In the genomic region with DNA sequence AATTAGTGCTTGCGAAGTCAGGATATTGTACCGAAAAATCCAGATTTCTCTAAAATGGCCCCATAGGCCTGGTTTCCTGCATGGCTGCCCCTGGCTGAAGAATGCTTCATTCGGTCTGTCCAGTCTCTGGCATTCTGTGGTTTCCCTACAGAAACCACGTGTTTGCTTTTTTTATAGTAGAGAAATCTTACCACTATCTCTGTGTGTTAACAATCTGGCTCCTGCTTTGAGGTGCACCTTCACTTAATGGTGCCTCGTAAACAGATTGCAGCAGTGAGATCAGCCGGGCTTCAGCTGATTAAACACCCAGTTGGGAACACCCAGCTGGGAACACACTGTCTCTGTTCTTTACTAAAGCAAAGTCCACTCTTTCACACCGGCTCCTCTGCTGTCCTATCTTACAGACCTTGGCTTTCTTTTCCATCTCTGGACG, we compare ENCODE assay signal across 9 cellular contexts. TPM values are rescaled to one million over a fixed set of nuclear protein-coding genes. Genes with fewer than 3 reads are reported as not detected.
A peak's percentile ranks its signal among the peaks of the same experiment; 100 is the strongest.
DNase-seq lines count a peak whose midpoint lies in the region; ATAC-seq and TF ChIP-seq lines count a peak whose summit lies in the region.
"Had no signal": no experiment of that assay in that cellular context is flagged by ENCODE, and none has a peak within 500 bp of the region (broad histone marks: within the 10 kb centered on the region; RNA-seq: fewer than 3 reads in every experiment).

No MANE protein-coding gene starts in this region.

- no peak for ATAC-seq in naive thymus-derived CD8-positive, alpha-beta T cell
- ATAC-seq in GM21786 (IDR thresholded peaks at IDR 0.05; ENCODE audit: unreplicated experiment), result no peak

- POLR2A ChIA-PET in naive thymus-derived CD8-positive, alpha-beta T cell (lab: Charles Lee), result no interaction called here

- H3K4me3 Mint-ChIP-seq in brain, result peak overlapping the region in 3 of 5 experiments; percentile 0 to 18 (median 4)
- H3K4me3 Mint-ChIP-seq in naive thymus-derived CD8-positive, alpha-beta T cell, result no peak overlapping the region

- peaks cover 27% of the 10 kb centered on the region for H3K36me3 Mint-ChIP-seq in brain
- H3K36me3 Mint-ChIP-seq in naive thymus-derived CD8-positive, alpha-beta T cell, result peaks cover 0 to 28% (median under 1%) of the 10 kb centered on the region in 3 donors

- TF ChIP-seq CTCF in LNCaP clone FGC (IDR thresholded peaks at IDR 0.05; ENCODE audit: control insufficient read depth, extremely low read depth, insufficient read depth), result no peak
- no peak for TF ChIP-seq CTCF in brain (conservative IDR thresholded peaks at IDR 0.05)

- H3K27me3 Mint-ChIP-seq in brain, result no peaks in the 10 kb centered on the region
- no peaks in the 10 kb centered on the region for H3K27me3 Mint-ChIP-seq in naive thymus-derived CD8-positive, alpha-beta T cell

- H3K27ac Mint-ChIP-seq in brain, result peak overlapping the region in 4 of 5 experiments; percentile 22 to 56 (median 44)
- peak overlapping the region in 9 of 10 donors; percentile 1 to 90 (median 57) for H3K27ac Mint-ChIP-seq in naive thymus-derived CD8-positive, alpha-beta T cell

- H3K9me3 Mint-ChIP-seq in brain, result no peaks in the 10 kb centered on the region
- no peaks in the 10 kb centered on the region for H3K9me3 Mint-ChIP-seq in naive thymus-derived CD8-positive, alpha-beta T cell

- no peak overlapping the region for H3K4me3 ChIP-seq in LNCaP clone FGC (ENCODE audit: low read depth, low read length)

- H3K4me1 Mint-ChIP-seq in brain, result peaks cover 39% of the 10 kb centered on the region
- peaks cover 26 to 53% (median 52%) of the 10 kb centered on the region in 4 donors for H3K4me1 Mint-ChIP-seq in naive thymus-derived CD8-positive, alpha-beta T cell

- DNase-seq in D341Med (ENCODE audit: low spot score) (peak; percentile 51), LNCaP clone FGC (ENCODE audit: low read depth) (peak; percentile 97), activated T-cell treated with anti-CD3 and anti-CD28 coated beads for 4 hours (no peak), activated gamma-delta T cell treated with Interleukin-2 at 50 U/mL for 16 hours (no peak), middle frontal gyrus (ENCODE audit: extremely low spot score, low spot score) (no peak)
- DNase-seq in naive thymus-derived CD8-positive, alpha-beta T cell, result no peak
- DNase-seq: NK-92 treated with Interleukin-12 subunit alpha and Interleukin-12 subunit beta, amount 100 ng/mL, for 24 hours had no signal

RNA-seq across cellular contexts. Expression of a gene that starts 6.7 kb away (rescaled TPM):
- 7.8 TPM for polyA plus RNA-seq in brain (ENCODE audit: insufficient read depth, low read depth, low replicate concordance)
- 1 to 10 TPM; 6.9 TPM for total RNA-seq in naive thymus-derived CD8-positive, alpha-beta T cell
- 10 to 100 TPM; 10.1 to 16.7 (median 12.3) TPM for polyA plus RNA-seq in naive thymus-derived CD8-positive, alpha-beta T cell

RNA-seq across cellular contexts. Expression of a gene that starts 21.1 kb away (rescaled TPM):
- 10.1 TPM for polyA plus RNA-seq in brain (ENCODE audit: insufficient read depth, low read depth, low replicate concordance)
- total RNA-seq in naive thymus-derived CD8-positive, alpha-beta T cell, result 10 to 100 TPM; 24.9 to 26.9 TPM
- 10 to 100 TPM; 15.8 to 25.9 (median 19.8) TPM for polyA plus RNA-seq in naive thymus-derived CD8-positive, alpha-beta T cell

RNA-seq across cellular contexts. Expression of a gene that starts 21.3 kb away (rescaled TPM):
- polyA plus RNA-seq in brain (ENCODE audit: insufficient read depth, low read depth, low replicate concordance), result 316 TPM
- total RNA-seq in naive thymus-derived CD8-positive, alpha-beta T cell, result 100 to 1,000 TPM; 259 to 268 TPM
- 100 to 1,000 TPM; 489 to 628 (median 623) TPM for polyA plus RNA-seq in naive thymus-derived CD8-positive, alpha-beta T cell

RNA-seq across cellular contexts. Expression of a gene that starts 43.0 kb away (rescaled TPM):
- polyA plus RNA-seq in brain (ENCODE audit: insufficient read depth, low read depth, low replicate concordance), result 10.6 TPM
- total RNA-seq in naive thymus-derived CD8-positive, alpha-beta T cell, result 10 to 100 TPM; 12.1 to 12.9 TPM
- polyA plus RNA-seq in naive thymus-derived CD8-positive, alpha-beta T cell, result 10 to 100 TPM in 1 of 3 donors, 1 to 10 TPM in 2; 8.5 to 10.4 (median 8.9) TPM

RNA-seq across cellular contexts. Expression of a gene that starts 46.3 kb away (rescaled TPM):
- polyA plus RNA-seq in brain (ENCODE audit: insufficient read depth, low read depth, low replicate concordance), result 7.3 TPM
- total RNA-seq in naive thymus-derived CD8-positive, alpha-beta T cell, result 1 to 10 TPM; 1.9 to 2.0 TPM
- 1 to 10 TPM; 1.3 to 3.2 (median 1.6) TPM for polyA plus RNA-seq in naive thymus-derived CD8-positive, alpha-beta T cell

Comparison
In these comparisons a context has a peak if more than half of its experiments do, and no peak if none do; other contexts are left out.
1. DNase-seq: peak in D341Med (single experiment) and LNCaP clone FGC (single experiment); none in naive thymus-derived CD8-positive, alpha-beta T cell (0 of 10), activated T-cell treated with anti-CD3 and anti-CD28 coated beads for 4 hours (single experiment), activated gamma-delta T cell treated with Interleukin-2 at 50 U/mL for 16 hours (single experiment) and middle frontal gyrus (single experiment).
2. H3K4me3 Mint-ChIP-seq: peak in brain (3 of 5); none in naive thymus-derived CD8-positive, alpha-beta T cell (0 of 10).